14 cellular contexts compared by ENCODE assay signal in the genomic region with DNA sequence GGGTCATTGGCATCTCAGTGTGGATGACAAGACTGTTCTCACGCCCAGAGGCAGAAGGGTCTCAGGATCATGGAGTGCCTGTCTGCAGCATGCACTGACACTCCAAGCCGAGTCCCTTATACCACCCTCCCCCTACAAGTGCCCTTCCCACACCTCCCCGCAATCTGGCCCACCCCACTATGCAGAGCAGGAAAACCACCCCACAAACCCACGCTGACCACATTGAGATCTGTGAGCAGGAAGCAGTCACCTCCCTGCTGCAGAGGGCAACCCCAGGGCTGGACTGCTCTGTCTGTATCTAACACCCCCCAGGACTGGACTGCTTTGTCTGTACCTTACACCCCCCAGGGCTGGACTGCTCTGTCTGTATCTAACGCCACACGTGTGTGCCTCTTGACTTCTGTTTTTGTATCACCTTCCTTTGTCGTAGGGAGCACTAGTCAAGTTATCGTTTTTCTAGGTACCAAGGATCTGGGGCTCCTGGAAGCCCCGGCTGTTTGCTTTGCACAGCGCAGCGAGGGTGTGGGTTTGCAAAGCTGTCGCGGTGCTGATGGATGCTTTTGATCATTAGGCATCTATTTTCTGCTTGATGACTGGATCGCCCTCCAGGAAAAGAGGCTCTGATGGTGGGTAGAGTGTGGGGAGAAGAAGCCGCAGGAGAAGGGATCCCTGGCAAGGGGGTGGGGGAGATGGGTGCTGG. TPM values are rescaled to one million over a fixed set of nuclear protein-coding genes. Genes with fewer than 3 reads are reported as not detected.
DNase-seq lines count a peak whose midpoint lies in the region; ATAC-seq and TF ChIP-seq lines count a peak whose summit lies in the region.
"Had no signal": no experiment of that assay in that cellular context is flagged by ENCODE, and none has a peak within 500 bp of the region (broad histone marks: within the 10 kb centered on the region; RNA-seq: fewer than 3 reads in every experiment).

No MANE protein-coding gene starts in this region.

- H3K27ac ChIP-seq in right cardiac atrium (ENCODE audit: low read length), result no peak overlapping the region
- H3K27ac ChIP-seq: GM23248 had no signal

- TF ChIP-seq CTCF in nephron progenitor cell (IDR thresholded peaks at IDR 0.05), result no peak

- ATAC-seq in right cardiac atrium, result no peak
- no peak for ATAC-seq in Right ventricle myocardium superior (ENCODE audit: poor library complexity)
- no peak for ATAC-seq in central memory CD8-positive, alpha-beta T cell (replicated peaks; ENCODE audit: extremely low read depth, poor library complexity, severe bottlenecking)
- ATAC-seq in HG03354 (IDR thresholded peaks at IDR 0.05; ENCODE audit: poor library complexity, severe bottlenecking, unreplicated experiment), result no peak
- ATAC-seq in GM21381 (IDR thresholded peaks at IDR 0.05; ENCODE audit: unreplicated experiment), result no peak

- H3K4me3 Mint-ChIP-seq in central memory CD8-positive, alpha-beta T cell, result peak overlapping the region; percentile 42
- peak overlapping the region; percentile 71 for H3K4me3 Mint-ChIP-seq in nephron progenitor cell
- H3K4me3 Mint-ChIP-seq: CD4-positive, alpha-beta T cell had no signal

- H3K9me3 Mint-ChIP-seq in central memory CD8-positive, alpha-beta T cell, result no peaks in the 10 kb centered on the region
- H3K9me3 Mint-ChIP-seq in nephron progenitor cell, result no peaks in the 10 kb centered on the region
- H3K9me3 Mint-ChIP-seq: CD4-positive, alpha-beta T cell had no signal

- H3K27ac Mint-ChIP-seq in central memory CD8-positive, alpha-beta T cell (ENCODE audit: low read depth), result no peak overlapping the region
- H3K27ac Mint-ChIP-seq in nephron progenitor cell, result no peak overlapping the region
- H3K27ac Mint-ChIP-seq: CD4-positive, alpha-beta T cell had no signal

- intact Hi-C loops in right cardiac atrium (cut with DNase I) (no loop called here), Right ventricle myocardium superior (cut with DNase I) (no loop called here)

- peaks cover 72% of the 10 kb centered on the region for H3K27me3 Mint-ChIP-seq in central memory CD8-positive, alpha-beta T cell
- peaks cover 3% of the 10 kb centered on the region for H3K27me3 Mint-ChIP-seq in nephron progenitor cell (ENCODE audit: low read depth, poor library complexity)

- no peak overlapping the region for H3K4me3 ChIP-seq in right cardiac atrium (ENCODE audit: low read length)
- H3K4me3 ChIP-seq: GM23248 had no signal

- H3K4me1 Mint-ChIP-seq in central memory CD8-positive, alpha-beta T cell, result peaks cover 8% of the 10 kb centered on the region
- peaks cover 78% of the 10 kb centered on the region for H3K4me1 Mint-ChIP-seq in nephron progenitor cell

- H3K27me3 ChIP-seq in right cardiac atrium (ENCODE audit: control insufficient read depth, insufficient read depth), result no peaks in the 10 kb centered on the region

- H3K9me3 ChIP-seq in right cardiac atrium (ENCODE audit: control insufficient read depth, low read length), result no peaks in the 10 kb centered on the region

- no peaks in the 10 kb centered on the region for H3K4me1 ChIP-seq in right cardiac atrium (ENCODE audit: control insufficient read depth, insufficient read depth, low read length)

- WGBS in right cardiac atrium, result 66% methylated on average over 15 of the region's 15 CpGs

- DNase-seq in right cardiac atrium, result peak in 2 of 3 donors; percentile 8 to 18
- no peak for DNase-seq in Right ventricle myocardium superior
- no peak for DNase-seq in central memory CD8-positive, alpha-beta T cell (ENCODE audit: low spot score in 2 of 2)
- DNase-seq in nephron progenitor cell, result no peak
- DNase-seq in DMS114 treated with DMSO at 0.1 percent for 48 hours (lab: John Stamatoyannopoulos, UW; ENCODE audit: unreplicated experiment), result no peak
- DNase-seq: CD4-positive, alpha-beta T cell; GM23248; KBM-7; NCI-H1436 treated with DMSO at 0.1 percent for 48 hours; NCI-H2081 treated with DMSO at 0.1 percent for 48 hours; NCI-H2227 treated with DMSO at 0.1 percent for 48 hours; NCI-H524 treated with DMSO at 0.1 percent for 48 hours had no signal

- peaks cover 1% of the 10 kb centered on the region for H3K36me3 Mint-ChIP-seq in central memory CD8-positive, alpha-beta T cell (ENCODE audit: insufficient read depth)
- no peaks in the 10 kb centered on the region for H3K36me3 Mint-ChIP-seq in nephron progenitor cell (ENCODE audit: low read depth)

RNA-seq across cellular contexts. Expression of a gene that starts 21.5 kb away (rescaled TPM):
- total RNA-seq in right cardiac atrium, result 10 to 100 TPM in 2 of 4 donors, 1 to 10 TPM in 2; 8.8 to 19.0 (median 9.5) TPM
- 19.1 TPM for polyA plus RNA-seq in right cardiac atrium
- total RNA-seq in Right ventricle myocardium superior, result 11.9 TPM
- total RNA-seq: CD4-positive, alpha-beta T cell had no signal

Comparison
In these comparisons a context has a peak if more than half of its experiments do, and no peak if none do; other contexts are left out.
1. DNase-seq: peak in right cardiac atrium (2 of 3); none in Right ventricle myocardium superior (single experiment), central memory CD8-positive, alpha-beta T cell (0 of 2), nephron progenitor cell (single experiment) and DMS114 treated with DMSO at 0.1 percent for 48 hours (single experiment).